Comparison of ENCODE assay signal across 35 cellular contexts in the genomic region with DNA sequence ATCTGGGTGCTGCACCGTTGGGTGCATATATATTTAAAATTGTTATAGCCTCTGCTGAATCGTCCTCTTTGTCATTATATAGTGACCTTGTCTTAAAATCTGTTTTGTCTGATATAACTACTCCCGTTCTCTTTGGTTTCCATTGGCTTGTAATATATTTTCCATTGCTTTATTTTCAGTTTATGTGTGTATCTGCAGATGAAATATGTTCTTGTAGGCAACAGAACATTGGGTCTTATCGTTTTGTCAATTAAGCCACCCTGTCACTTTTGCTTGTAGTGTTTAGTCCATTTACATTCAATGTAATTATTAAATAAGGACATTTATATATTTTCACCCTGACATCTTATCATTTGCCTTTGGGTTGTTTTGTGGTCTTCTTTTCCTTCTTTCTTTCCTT.
"Had no signal": no experiment of that assay in that cellular context is flagged by ENCODE, and none has a peak within 500 bp of the region (broad histone marks: within the 10 kb centered on the region; RNA-seq: fewer than 3 reads in every experiment).

No MANE protein-coding gene starts in this region.

- DNase-seq: Karpas-422, Kasumi-1, MG63, MM.1S, MV-4-11, NCI-H1048, NCI-H1092, NCI-H1092 treated with DMSO at 0.1 percent for 48 hours, NCI-H1105, NCI-H1105 treated with DMSO at 0.1 percent for 48 hours, NCI-H1417, NCI-H1417 treated with DMSO at 0.1 percent for 48 hours, NCI-H1436, NCI-H1436 treated with DMSO at 0.1 percent for 48 hours, NCI-H146, NCI-H1694, NCI-H1694 treated with DMSO at 0.1 percent for 48 hours, NCI-H187, NCI-H187 treated with DMSO at 0.1 percent for 48 hours, NCI-H1930, NCI-H2029, NCI-H2029 treated with DMSO at 0.1 percent for 48 hours, NCI-H2081, NCI-H2081 treated with DMSO at 0.1 percent for 48 hours, NCI-H2107, NCI-H2171, NCI-H2171 treated with DMSO at 0.1 percent for 48 hours, NCI-H2227 treated with DMSO at 0.1 percent for 48 hours, NCI-H226, NCI-H345, NCI-H446, NCI-H446 treated with DMSO at 0.1 percent for 48 hours, NCI-H510A, NCI-H510A treated with DMSO at 0.1 percent for 48 hours, NCI-H524 had no signal

- H3K4me3 ChIP-seq: MG63 had no signal

- H3K36me3 ChIP-seq: MG63 had no signal
